In genomic region chr17:5545051-5545987, GRCh38 we compare ENCODE assay signal across 20 cellular contexts. TPM values are rescaled to one million over a fixed set of nuclear protein-coding genes. Genes with fewer than 3 reads are reported as not detected.
DNase-seq lines count a peak whose midpoint lies in the region; ATAC-seq, FAIRE-seq and TF ChIP-seq lines count a peak whose summit lies in the region.
"Had no signal": no experiment of that assay in that cellular context is flagged by ENCODE, and none has a peak within 500 bp of the region (broad histone marks: within the 10 kb centered on the region; RNA-seq: fewer than 3 reads in every experiment).

No MANE protein-coding gene starts in this region.

- H3K4me3 ChIP-seq in K562 (no peak overlapping the region), neutrophil (ENCODE audit: low read depth in 1 of 2, low read length in 1 of 2) (no peak overlapping the region)
- H3K4me3 ChIP-seq: hepatocyte, left lung had no signal

- WGBS in K562 (ENCODE audit: insufficient coverage, low coverage, missing lambda C conversion rate): 80% methylated on average over 7 of the region's 9 CpGs

- no peak for TF ChIP-seq POLR2A in K562 (conservative IDR thresholded peaks at IDR 0.05)

- H3K27me3 ChIP-seq in K562 (ENCODE audit: control insufficient read depth in 2 of 2, insufficient read depth in 2 of 2, low read length in 2 of 2) (no peaks in the 10 kb centered on the region), neutrophil (no peaks in the 10 kb centered on the region)
- H3K27me3 ChIP-seq: hepatocyte, left lung had no signal

- CTCF ChIA-PET in HEK293T (lab: Yijun Ruan, JAX) (no interaction called here), K562 (lab: Yijun Ruan, JAX; ENCODE audit: low intra/inter-chr PET ratio) (no interaction called here)

- intact Hi-C loops in K562 (cut with micrococcal nuclease): no loop called here
- intact Hi-C loops in natural killer cell (cut with micrococcal nuclease): no loop called here

- no peak overlapping the region for H3K4me3 Mint-ChIP-seq in activated T-cell treated with anti-CD3 and anti-CD28 coated beads, Interleukin-2, amount 50 U/mL, for 72 hours
- H3K4me3 Mint-ChIP-seq in natural killer cell: no peak overlapping the region
- H3K4me3 Mint-ChIP-seq: activated naive CD8-positive, alpha-beta T cell; H9; nephron progenitor cell; T-helper 2 cell treated with Interferon-gamma antibody and Interleukin-4, amounts not matched to agents 5 μg/mL and 100 μg/mL, for 36 hours had no signal

- peaks cover 2 to 6% of the 10 kb centered on the region in 2 donors for H3K9me3 Mint-ChIP-seq in activated T-cell treated with anti-CD3 and anti-CD28 coated beads, Interleukin-2, amount 50 U/mL, for 72 hours
- no peaks in the 10 kb centered on the region for H3K9me3 Mint-ChIP-seq in natural killer cell
- H3K9me3 Mint-ChIP-seq: H9; nephron progenitor cell; T-helper 2 cell treated with Interferon-gamma antibody and Interleukin-4, amounts not matched to agents 5 μg/mL and 100 μg/mL, for 36 hours had no signal

- H3K9me1 ChIP-seq in K562 (ENCODE audit: control insufficient read depth, insufficient read depth, low read length): no peaks in the 10 kb centered on the region

- H3K9me3 ChIP-seq in K562 (replicated peaks; ENCODE audit: control insufficient read depth, insufficient read depth, low read depth, low read length) (no peaks in the 10 kb centered on the region), neutrophil (no peaks in the 10 kb centered on the region)
- H3K9me3 ChIP-seq: left lung had no signal

- no peak for ATAC-seq in activated T-cell treated with anti-CD3 and anti-CD28 coated beads, Interleukin-2, amount 50 U/mL, for 72 hours (replicated peaks in 1 of 2)
- ATAC-seq in K562: no peak
- no peak for ATAC-seq in natural killer cell
- ATAC-seq: left lung had no signal

- H3K27ac ChIP-seq in K562 (ENCODE audit: extremely low read depth, low read depth, low read length) (no peak overlapping the region), neutrophil (peak overlapping the region; percentile 5)
- H3K27ac ChIP-seq: hepatocyte, left lung had no signal

- H3K4me1 ChIP-seq in K562 (replicated peaks in 1 of 2; ENCODE audit: control insufficient read depth in 2 of 2, insufficient read depth in 2 of 2, low read length in 2 of 2): no peaks in the 10 kb centered on the region; a peak in 1 of 5 replicates
- no peaks in the 10 kb centered on the region for H3K4me1 ChIP-seq in neutrophil (ENCODE audit: control insufficient read depth in 1 of 2, insufficient read depth in 1 of 2, low read depth in 1 of 2, low read length in 1 of 2)
- H3K4me1 ChIP-seq: left lung had no signal

- H2AFZ ChIP-seq in K562 (ENCODE audit: low read depth, low read length): no peak overlapping the region
- H2AFZ ChIP-seq: hepatocyte had no signal

- peaks cover 88% of the 10 kb centered on the region; the same call in 2 of the 3 replicates for H3K36me3 ChIP-seq in K562 (ENCODE audit: control insufficient read depth, insufficient read depth, low read length)
- H3K36me3 ChIP-seq in neutrophil: peaks cover 91% of the 10 kb centered on the region

- H3K4me2 ChIP-seq in K562 (ENCODE audit: insufficient read depth, low read length): no peak overlapping the region
- H3K4me2 ChIP-seq: hepatocyte had no signal

- peak overlapping the region in 1 of 2 experiments; percentile 26; a peak in 1 of 4 replicates for H3K9ac ChIP-seq in K562 (ENCODE audit: insufficient read depth in 1 of 2, low read depth in 2 of 2, low read length in 2 of 2)

- no peak for TF ChIP-seq RAD21 in K562 (CRISPR knock-in tag; conservative IDR thresholded peaks at IDR 0.05 in 1 of 2, IDR thresholded peaks at IDR 0.05 in 1 of 2)

- no peak for TF ChIP-seq EP300 in K562 (IDR thresholded peaks at IDR 0.05; ENCODE audit: low read length)

- H3K79me2 ChIP-seq in K562 (ENCODE audit: control insufficient read depth, insufficient read depth, low read length): no peaks in the 10 kb centered on the region
- H3K79me2 ChIP-seq: hepatocyte had no signal

- no peak for TF ChIP-seq CTCF in K562 (IDR thresholded peaks at IDR 0.05 in 2 of 3, conservative IDR thresholded peaks at IDR 0.05 in 1 of 3; ENCODE audit: insufficient read depth in 2 of 3, low read depth in 1 of 3, low read length in 3 of 3)
- TF ChIP-seq CTCF in neutrophil (IDR thresholded peaks at IDR 0.05): no peak
- TF ChIP-seq CTCF in natural killer cell (IDR thresholded peaks at IDR 0.05): no peak

- peaks cover 13 to 19% of the 10 kb centered on the region in 2 donors for H3K36me3 Mint-ChIP-seq in activated T-cell treated with anti-CD3 and anti-CD28 coated beads, Interleukin-2, amount 50 U/mL, for 72 hours (ENCODE audit: insufficient read depth in 2 of 2)
- H3K36me3 Mint-ChIP-seq in natural killer cell: peaks cover 33% of the 10 kb centered on the region

- H3K4me1 Mint-ChIP-seq in activated T-cell treated with anti-CD3 and anti-CD28 coated beads, Interleukin-2, amount 50 U/mL, for 72 hours (ENCODE audit: low read depth): peaks cover 9% of the 10 kb centered on the region
- H3K4me1 Mint-ChIP-seq in natural killer cell: peaks cover 18 to 27% of the 10 kb centered on the region in 2 donors

- H3K27ac Mint-ChIP-seq in activated T-cell treated with anti-CD3 and anti-CD28 coated beads, Interleukin-2, amount 50 U/mL, for 72 hours: no peak overlapping the region
- no peak overlapping the region for H3K27ac Mint-ChIP-seq in natural killer cell
- H3K27ac Mint-ChIP-seq: T-helper 2 cell treated with Interferon-gamma antibody and Interleukin-4, amounts not matched to agents 5 μg/mL and 100 μg/mL, for 36 hours had no signal

- H3K27me3 Mint-ChIP-seq in activated T-cell treated with anti-CD3 and anti-CD28 coated beads, Interleukin-2, amount 50 U/mL, for 72 hours (ENCODE audit: low read depth): no peaks in the 10 kb centered on the region
- no peaks in the 10 kb centered on the region for H3K27me3 Mint-ChIP-seq in natural killer cell (ENCODE audit: low read depth in 2 of 2)
- H3K27me3 Mint-ChIP-seq: activated naive CD8-positive, alpha-beta T cell had no signal

- no TSS peak for BruUV-seq in K562 (replicated peaks; lab: Mats Ljungman, UMichigan)

- DNase-seq in activated T-cell treated with anti-CD3 and anti-CD28 coated beads, Interleukin-2, amount 50 U/mL, for 1 hour: peak; percentile 10
- DNase-seq in activated T-cell treated with anti-CD3 and anti-CD28 coated beads, Interleukin-2, amount 50 U/mL, for 72 hours: no peak
- peak; percentile 4 for DNase-seq in HEK293T (ENCODE audit: extremely low spot score)
- DNase-seq in K562 (ENCODE audit: extremely low read depth in 1 of 4, low spot score in 3 of 4): no peak
- DNase-seq in stimulated activated naive CD4-positive, alpha-beta T cell treated with Interleukin-2 at 50 U/mL for 16 hours (lab: John Stamatoyannopoulos, UW): no peak
- no peak for DNase-seq in NCI-H146 treated with DMSO at 0.1 percent for 48 hours (lab: John Stamatoyannopoulos, UW; ENCODE audit: unreplicated experiment)
- no peak for DNase-seq in natural killer cell
- DNase-seq: activated CD4-positive, alpha-beta T cell treated with anti-CD3 and anti-CD28 coated beads, Interleukin-2, amount 50 U/mL, for 1 hour; erythroblast; H9; left lung; NCI-H1930; NCI-H526 treated with DMSO at 0.1 percent for 48 hours; nephron progenitor cell; RPMI8226; stimulated activated naive CD4-positive, alpha-beta T cell had no signal

- POLR2A ChIA-PET in HEK293T (lab: Yijun Ruan, JAX): no interaction called here
- POLR2A ChIA-PET in K562 (lab: Yijun Ruan, JAX): interaction anchor here (0.7 to 1.5 kb wide), 3 partner anchors 14 to 315 kb away, joined by 3 to 4 read pairs (median 3); no protein-coding TSS in a partner anchor

- in situ Hi-C loops in K562 (cut with MboI): no loop called here

- no peaks in the 10 kb centered on the region for H4K20me1 ChIP-seq in K562 (replicated peaks; ENCODE audit: control insufficient read depth, insufficient read depth, low read length)

- FAIRE-seq in K562 (lab: Jason Lieb, UNC): no peak

RNA-seq across cellular contexts. Expression of gene NLRP1, which starts 39.0 kb away (rescaled TPM):
- total RNA-seq in activated T-cell treated with anti-CD3 and anti-CD28 coated beads, Interleukin-2, amount 50 U/mL, for 72 hours: 10 to 100 TPM; 79.0 to 83.9 TPM
- 185 and 304 TPM in 2 replicates for total RNA-seq in K562 (2011; cell fraction: chromatin; rRNA removed; ENCODE audit: low replicate concordance)
- 150 and 159 TPM in 2 replicates for total RNA-seq in K562 (2011; cell fraction: nucleolus; rRNA removed)
- 157 TPM in 2 replicates for total RNA-seq in K562 (2011; cell fraction: nucleoplasm; rRNA removed)
- total RNA-seq in K562 (2014; rRNA removed) (27.7 and 37.8 TPM in 2 replicates), K562 (2014; rRNA removed; fragmentation: Illumina TruSeq; extraction: Trizol) (14.9 and 18.8 TPM in 2 replicates), K562 (2015; rRNA removed; fragmentation: Illumina TruSeq; extraction: Trizol) (17.2 and 19.3 TPM in 2 replicates), K562 (2021) (36.7 and 47.4 TPM in 2 replicates), natural killer cell (100 to 1,000 TPM; 206 to 237 (median 209) TPM)
- polyA plus RNA-seq in K562 (2011; rRNA removed) (44.6 and 47.1 TPM in 2 replicates), K562 (2014; fragmentation: Illumina TruSeq; extraction: Trizol) (51.1 and 53.9 TPM in 2 replicates), K562 (2014; fragmentation: Nextera tagmentation; extraction: Ambion mirVana) (1 to 10 TPM; 4.0 to 4.1 TPM), K562 (2014; rRNA removed) (61.0 and 69.4 TPM in 2 replicates)
- 32.2 and 35.4 TPM in 2 replicates for polyA plus RNA-seq in K562 (2011; cell fraction: cytosol; rRNA removed)
- polyA plus RNA-seq in K562 (2011; cell fraction: nucleus; rRNA removed): 282 and 529 TPM in 2 replicates
- polyA plus RNA-seq in K562 (2012): 26.6 and 58.6 TPM in 2 replicates
- 13.3 and 17.5 TPM in 2 replicates for polyA minus RNA-seq in K562 (2011; rRNA and poly(A)+ RNA removed)
- 12.6 and 12.8 TPM in 2 replicates for polyA minus RNA-seq in K562 (2011; cell fraction: cytosol; rRNA and poly(A)+ RNA removed)
- 47.7 and 52.1 TPM in 2 replicates for polyA minus RNA-seq in K562 (2011; cell fraction: nucleus; rRNA and poly(A)+ RNA removed)

RNA-seq across cellular contexts. Expression of gene MIS12, which starts 59.0 kb away (rescaled TPM):
- 10 to 100 TPM; 38.6 to 39.6 TPM for total RNA-seq in activated T-cell treated with anti-CD3 and anti-CD28 coated beads, Interleukin-2, amount 50 U/mL, for 72 hours
- 9.9 and 23.9 TPM in 2 replicates for total RNA-seq in K562 (2011; cell fraction: chromatin; rRNA removed; ENCODE audit: low replicate concordance)
- total RNA-seq in K562 (2011; cell fraction: nucleolus; rRNA removed): 7.5 and 8.8 TPM in 2 replicates
- 13.2 and 17.2 TPM in 2 replicates for total RNA-seq in K562 (2011; cell fraction: nucleoplasm; rRNA removed)
- total RNA-seq in K562 (2014; rRNA removed) (13.4 and 31.9 TPM in 2 replicates), K562 (2014; rRNA removed; fragmentation: Illumina TruSeq; extraction: Trizol) (25.5 and 27.5 TPM in 2 replicates), K562 (2015; rRNA removed; fragmentation: Illumina TruSeq; extraction: Trizol) (23.2 and 25.9 TPM in 2 replicates), K562 (2021) (16.6 and 17.2 TPM in 2 replicates), natural killer cell (10 to 100 TPM; 26.8 to 35.3 (median 29.3) TPM)
- polyA plus RNA-seq in K562 (2011; rRNA removed) (23.5 and 29.8 TPM in 2 replicates), K562 (2014; fragmentation: Illumina TruSeq; extraction: Trizol) (21.4 and 27.2 TPM in 2 replicates), K562 (2014; fragmentation: Nextera tagmentation; extraction: Ambion mirVana) (10 to 100 TPM; 13.5 to 23.8 TPM), K562 (2014; rRNA removed) (17.3 and 19.1 TPM in 2 replicates)
- polyA plus RNA-seq in K562 (2011; cell fraction: cytosol; rRNA removed): 6.3 and 10.2 TPM in 2 replicates
- 11.4 and 17.9 TPM in 2 replicates for polyA plus RNA-seq in K562 (2011; cell fraction: nucleus; rRNA removed)
- 15.9 and 18.4 TPM in 2 replicates for polyA plus RNA-seq in K562 (2012)
- polyA minus RNA-seq in K562 (2011; rRNA and poly(A)+ RNA removed): 16.3 and 19.1 TPM in 2 replicates
- 7.5 and 9.7 TPM in 2 replicates for polyA minus RNA-seq in K562 (2011; cell fraction: cytosol; rRNA and poly(A)+ RNA removed)
- polyA minus RNA-seq in K562 (2011; cell fraction: nucleus; rRNA and poly(A)+ RNA removed): 3.6 and 6.2 TPM in 2 replicates

RNA-seq across cellular contexts. Expression of gene DERL2, which starts 59.3 kb away (rescaled TPM):
- total RNA-seq in activated T-cell treated with anti-CD3 and anti-CD28 coated beads, Interleukin-2, amount 50 U/mL, for 72 hours: 10 to 100 TPM; 71.5 to 87.3 TPM
- total RNA-seq in K562 (2011; cell fraction: chromatin; rRNA removed; ENCODE audit: low replicate concordance): 37.6 and 66.8 TPM in 2 replicates
- total RNA-seq in K562 (2011; cell fraction: nucleolus; rRNA removed): 28.9 and 32.4 TPM in 2 replicates
- total RNA-seq in K562 (2011; cell fraction: nucleoplasm; rRNA removed): 52.6 and 69.4 TPM in 2 replicates
- 11.5 and 15.5 TPM in 2 replicates for total RNA-seq in K562 (2014; rRNA removed)
- total RNA-seq in K562 (2014; rRNA removed; fragmentation: Illumina TruSeq; extraction: Trizol): 24.5 and 29.8 TPM in 2 replicates
- 21.2 and 22.4 TPM in 2 replicates for total RNA-seq in K562 (2015; rRNA removed; fragmentation: Illumina TruSeq; extraction: Trizol)
- 30.9 and 35.6 TPM in 2 replicates for total RNA-seq in K562 (2021)
- polyA plus RNA-seq in K562 (2011; rRNA removed): 32.6 and 35.7 TPM in 2 replicates
- 11.9 and 26.2 TPM in 2 replicates for polyA plus RNA-seq in K562 (2011; cell fraction: cytosol; rRNA removed)
- 38.2 and 51.0 TPM in 2 replicates for polyA plus RNA-seq in K562 (2011; cell fraction: nucleus; rRNA removed)
- 24.4 and 27.8 TPM in 2 replicates for polyA plus RNA-seq in K562 (2012)
- 18.5 and 24.8 TPM in 2 replicates for polyA plus RNA-seq in K562 (2014; fragmentation: Illumina TruSeq; extraction: Trizol)
- 100 to 1,000 TPM; 105 TPM for polyA plus RNA-seq in K562 (2014; fragmentation: Nextera tagmentation; extraction: Ambion mirVana)
- 30.7 and 31.0 TPM in 2 replicates for polyA plus RNA-seq in K562 (2014; rRNA removed)
- 14.6 and 15.6 TPM in 2 replicates for polyA minus RNA-seq in K562 (2011; rRNA and poly(A)+ RNA removed)
- 6.7 and 9.0 TPM in 2 replicates for polyA minus RNA-seq in K562 (2011; cell fraction: cytosol; rRNA and poly(A)+ RNA removed)
- 21.9 and 28.2 TPM in 2 replicates for polyA minus RNA-seq in K562 (2011; cell fraction: nucleus; rRNA and poly(A)+ RNA removed)
- 100 to 1,000 TPM in 1 of 3 donors, 10 to 100 TPM in 2; 86.0 to 105 (median 94.3) TPM for total RNA-seq in natural killer cell

Comparison
In these comparisons a context has a peak if more than half of its experiments do, and no peak if none do; other contexts are left out.
1. DNase-seq: peak in activated T-cell treated with anti-CD3 and anti-CD28 coated beads, Interleukin-2, amount 50 U/mL, for 1 hour (single experiment) and HEK293T (single experiment); none in activated T-cell treated with anti-CD3 and anti-CD28 coated beads, Interleukin-2, amount 50 U/mL, for 72 hours (0 of 2), K562 (0 of 4), stimulated activated naive CD4-positive, alpha-beta T cell treated with Interleukin-2 at 50 U/mL for 16 hours (single experiment), NCI-H146 treated with DMSO at 0.1 percent for 48 hours (single experiment) and natural killer cell (single experiment).